25 cellular contexts compared by ENCODE assay signal in genomic region chr17:79410681-79411080, GRCh38.
"Had no signal": no experiment of that assay in that cellular context is flagged by ENCODE, and none has a peak within 500 bp of the region (broad histone marks: within the 10 kb centered on the region; RNA-seq: fewer than 3 reads in every experiment).

No MANE protein-coding gene starts in this region.

- ATAC-seq: activated CD8-positive, alpha-beta T cell treated with anti-CD3 and anti-CD28 coated beads for 36 hours; activated T-cell treated with anti-CD3 and anti-CD28 coated beads, Interleukin-2, amount 50 U/mL, for 4 hours; activated T-helper 17 cell treated with anti-CD3 and anti-CD28 coated beads, Interleukin-2, amount 50 U/mL, for 72 hours; gastrocnemius medialis; mucosa of descending colon; right lobe of liver had no signal

- H3K4me1 ChIP-seq: gastrocnemius medialis, right lobe of liver, tibial nerve had no signal

- H3K27me3 ChIP-seq: right lobe of liver had no signal

- H3K27ac Mint-ChIP-seq: activated CD4-positive, alpha-beta T cell treated with anti-CD3 and anti-CD28 coated beads, Interleukin-2, amount 10 ng/mL, durations not matched to agents 7 days and 5 days; activated CD8-positive, alpha-beta T cell treated with anti-CD3 and anti-CD28 coated beads for 36 hours; activated T-helper 17 cell treated with anti-CD3 and anti-CD28 coated beads, Interleukin-2, amount 50 U/mL, for 72 hours; natural killer cell treated with Interleukin-12 subunit alpha and Interleukin-12 subunit beta and Interleukin-15 and Interleukin-18, amount 100 ng/mL, for 72 hours had no signal

- H3K4me1 Mint-ChIP-seq: activated CD4-positive, alpha-beta T cell treated with anti-CD3 and anti-CD28 coated beads, Interleukin-2, amount 10 ng/mL, durations not matched to agents 7 days and 5 days; activated T-helper 17 cell treated with anti-CD3 and anti-CD28 coated beads, Interleukin-2, amount 50 U/mL, for 72 hours had no signal

- H3K36me3 Mint-ChIP-seq: natural killer cell treated with Interleukin-12 subunit alpha and Interleukin-12 subunit beta and Interleukin-15 and Interleukin-18, amount 100 ng/mL, for 72 hours had no signal

- H3K9me3 Mint-ChIP-seq: activated CD8-positive, alpha-beta T cell treated with anti-CD3 and anti-CD28 coated beads for 36 hours; activated T-cell treated with anti-CD3 and anti-CD28 coated beads, Interleukin-2, amount 50 U/mL, for 4 hours; activated T-helper 17 cell treated with anti-CD3 and anti-CD28 coated beads, Interleukin-2, amount 50 U/mL, for 72 hours; natural killer cell treated with Interleukin-12 subunit alpha and Interleukin-12 subunit beta and Interleukin-15 and Interleukin-18, amount 100 ng/mL, for 72 hours had no signal

- H3K27ac ChIP-seq: brain microvascular endothelial cell, coronary artery, gastrocnemius medialis, left ventricle myocardium inferior, right lobe of liver, tibial nerve had no signal

- H3K36me3 ChIP-seq: brain microvascular endothelial cell, gastrocnemius medialis, left ventricle myocardium inferior, right lobe of liver, tibial nerve had no signal

- H3K4me3 Mint-ChIP-seq: activated CD4-positive, alpha-beta T cell treated with anti-CD3 and anti-CD28 coated beads, Interleukin-2, amount 10 ng/mL, durations not matched to agents 7 days and 5 days; activated CD8-positive, alpha-beta T cell treated with anti-CD3 and anti-CD28 coated beads for 36 hours; activated T-cell treated with anti-CD3 and anti-CD28 coated beads, Interleukin-2, amount 50 U/mL, for 4 hours; activated T-helper 17 cell treated with anti-CD3 and anti-CD28 coated beads, Interleukin-2, amount 50 U/mL, for 72 hours; natural killer cell treated with Interleukin-12 subunit alpha and Interleukin-12 subunit beta and Interleukin-15 and Interleukin-18, amount 100 ng/mL, for 72 hours had no signal

- H3K9me3 ChIP-seq: gastrocnemius medialis, left ventricle myocardium inferior, mucosa of descending colon, right lobe of liver had no signal

- H3K4me3 ChIP-seq: coronary artery, dorsolateral prefrontal cortex, gastrocnemius medialis, left ventricle myocardium inferior, lung, mucosa of descending colon, right lobe of liver, tibial nerve had no signal

- DNase-seq: activated CD4-positive, alpha-beta T cell treated with anti-CD3 and anti-CD28 coated beads for 1 hour; activated CD4-positive, alpha-beta T cell treated with anti-CD3 and anti-CD28 coated beads, Interleukin-2, amount 10 ng/mL, durations not matched to agents 7 days and 5 days; activated CD8-positive, alpha-beta T cell treated with anti-CD3 and anti-CD28 coated beads for 36 hours; activated gamma-delta T cell treated with Interleukin-2 at 50 U/mL for 16 hours; activated naive CD4-positive, alpha-beta T cell treated with anti-CD3 and anti-CD28 coated beads, Interleukin-2, amount 50 U/mL, for 16 hours; activated T-cell treated with anti-CD3 and anti-CD28 coated beads, Interleukin-2, amount 50 U/mL, for 4 hours; amniotic stem cell; brain microvascular endothelial cell; dorsolateral prefrontal cortex; effector memory CD4-positive, alpha-beta T cell; erythroblast; gastrocnemius medialis; glutamatergic neuron; left ventricle myocardium inferior; mesendoderm; mucosa of descending colon; posterior cingulate gyrus; right lobe of liver; stimulated activated CD4-positive, alpha-beta T cell treated with anti-CD3 and anti-CD28 coated beads, Interleukin-2, amount 100 ng/mL, for 48 hours; stimulated activated naive CD4-positive, alpha-beta T cell treated with Interleukin-2 at 50 U/mL for 16 hours had no signal
